23 cellular contexts compared by ENCODE assay signal in genomic region chr14:45906257-45906656, GRCh38.
DNase-seq lines count a peak whose midpoint lies in the region; ATAC-seq, FAIRE-seq and TF ChIP-seq lines count a peak whose summit lies in the region.
"Had no signal": no experiment of that assay in that cellular context is flagged by ENCODE, and none has a peak within 500 bp of the region (broad histone marks: within the 10 kb centered on the region; RNA-seq: fewer than 3 reads in every experiment).

No MANE protein-coding gene starts in this region.

- no peaks in the 10 kb centered on the region for H3K4me1 ChIP-seq in foreskin keratinocyte
- H3K4me1 ChIP-seq: testis had no signal

- peak; percentile 85 for ATAC-seq in GM18870 (IDR thresholded peaks at IDR 0.05; ENCODE audit: unreplicated experiment)
- peak; percentile 51 for ATAC-seq in HG02571 (IDR thresholded peaks at IDR 0.05; ENCODE audit: unreplicated experiment)
- peak; percentile 60 for ATAC-seq in HG03175 (IDR thresholded peaks at IDR 0.05; ENCODE audit: unreplicated experiment)
- ATAC-seq in foreskin keratinocyte: peak; percentile 74
- ATAC-seq: activated CD8-positive, alpha-beta T cell treated with anti-CD3 and anti-CD28 coated beads, Interleukin-2, amount 10 ng/mL, durations not matched to agents 7 days and 5 days; Right ventricle myocardium inferior; stimulated activated effector memory CD8-positive, alpha-beta T cell treated with anti-CD3 and anti-CD28 coated beads, Interleukin-12 subunit alpha, Interleukin-12 subunit beta, amount 100 ng/mL, for 72 hours had no signal

- no peak for DNase-seq in foreskin keratinocyte
- DNase-seq in NCI-H2081 treated with DMSO at 0.1 percent for 48 hours (lab: John Stamatoyannopoulos, UW): no peak
- DNase-seq in urothelium cell line (ENCODE audit: low spot score): no peak
- DNase-seq in effector CD4-positive, alpha-beta T cell: no peak
- DNase-seq in HPDE6-E6E7 (ENCODE audit: extremely low spot score): no peak
- DNase-seq: activated CD4-positive, CD25-positive, alpha-beta regulatory T cell treated with anti-CD3 and anti-CD28 coated beads, Interleukin-2, amount 50 U/mL, for 72 hours; activated CD8-positive, alpha-beta T cell treated with anti-CD3 and anti-CD28 coated beads, Interleukin-2, amount 10 ng/mL, durations not matched to agents 7 days and 5 days; activated naive CD4-positive, alpha-beta T cell treated with Interleukin-2 at 50 U/mL for 16 hours; activated T-cell treated with anti-CD3 and anti-CD28 coated beads, Interleukin-2, amount 50 U/mL, for 24 hours; amniotic stem cell; DMS153; IMR-90; NCI-H1417 treated with DMSO at 0.1 percent for 48 hours; NCI-H526 treated with DMSO at 0.1 percent for 48 hours; SW 1271; testis had no signal

- no peak overlapping the region for H3K27ac ChIP-seq in foreskin keratinocyte
- H3K27ac ChIP-seq: testis had no signal

- no peaks in the 10 kb centered on the region for H3K27me3 ChIP-seq in foreskin keratinocyte
- H3K27me3 ChIP-seq: testis had no signal

- FAIRE-seq in urothelium cell line (lab: Jason Lieb, UNC): no peak
- FAIRE-seq: GM12892, H1 had no signal

- TF ChIP-seq CTCF in foreskin keratinocyte (conservative IDR thresholded peaks at IDR 0.05): no peak
